In genomic region chr18:48954837-48955527, GRCh38 we compare ENCODE assay signal across 10 cellular contexts. TPM values are rescaled to one million over a fixed set of nuclear protein-coding genes. Genes with fewer than 3 reads are reported as not detected.
DNase-seq lines count a peak whose midpoint lies in the region; ATAC-seq, FAIRE-seq and TF ChIP-seq lines count a peak whose summit lies in the region.
"Had no signal": no experiment of that assay in that cellular context is flagged by ENCODE, and none has a peak within 500 bp of the region (broad histone marks: within the 10 kb centered on the region; RNA-seq: fewer than 3 reads in every experiment).

No MANE protein-coding gene starts in this region.

- H3K4me2 ChIP-seq in astrocyte (ENCODE audit: low read length), result peak overlapping the region; percentile 62

- H3K4me1 Mint-ChIP-seq in CD8-positive, alpha-beta T cell (ENCODE audit: low read depth), result peaks cover 26% of the 10 kb centered on the region
- peaks cover 36% of the 10 kb centered on the region for H3K4me1 Mint-ChIP-seq in astrocyte (ENCODE audit: low read depth, unreplicated experiment)

- intact Hi-C loops in CD8-positive, alpha-beta T cell (cut with DNase I, micrococcal nuclease), result loop anchor here (5.0 to 10.0 kb wide), 4 partner anchors 38 to 1332 kb away; partner anchors contain the start of genes ACAA2 (in 1 of the 2) and CXXC1 (in 1 of the 2)
- intact Hi-C loops in left lung (cut with DNase I), result no loop called here

- H3K4me3 Mint-ChIP-seq in CD8-positive, alpha-beta T cell, result no peak overlapping the region
- peak overlapping the region; percentile 24 for H3K4me3 Mint-ChIP-seq in astrocyte (ENCODE audit: unreplicated experiment)

- no peak for FAIRE-seq in astrocyte (lab: Jason Lieb, UNC)

- H4K20me1 ChIP-seq in astrocyte (ENCODE audit: insufficient read depth, low read length), result peaks cover 11% of the 10 kb centered on the region

- no peaks in the 10 kb centered on the region for H3K27me3 Mint-ChIP-seq in CD8-positive, alpha-beta T cell (ENCODE audit: low read depth)
- no peaks in the 10 kb centered on the region for H3K27me3 Mint-ChIP-seq in astrocyte (ENCODE audit: low read depth, unreplicated experiment)

- peaks cover 18% of the 10 kb centered on the region for H3K79me2 ChIP-seq in astrocyte (ENCODE audit: insufficient read depth, low read length)

- peaks cover 8% of the 10 kb centered on the region for H3K4me1 ChIP-seq in CD8-positive, alpha-beta T cell (ENCODE audit: insufficient read depth, low read length)
- H3K4me1 ChIP-seq in astrocyte (ENCODE audit: insufficient read depth, low read length) (peaks cover 35% of the 10 kb centered on the region), left lung (peaks cover 19 to 36% of the 10 kb centered on the region in 2 donors), skeletal muscle tissue (ENCODE audit: control insufficient read depth in 3 of 3, insufficient read depth in 3 of 3, low read length in 3 of 3) (peaks cover 31 to 43% (median 34%) of the 10 kb centered on the region in 3 donors)

- no peak overlapping the region for H3K27ac ChIP-seq in CD8-positive, alpha-beta T cell (ENCODE audit: low read depth, low read length)
- H3K27ac ChIP-seq in astrocyte (ENCODE audit: low read depth, low read length) (peak overlapping the region; percentile 78), left lung (peak overlapping the region; percentile 60 to 83), skeletal muscle tissue (ENCODE audit: low read depth, low read length) (peak overlapping the region; percentile 87)
- H3K27ac ChIP-seq: C4-2B had no signal

- H3K36me3 ChIP-seq in CD8-positive, alpha-beta T cell (ENCODE audit: insufficient read depth, low read length), result no peaks in the 10 kb centered on the region
- H3K36me3 ChIP-seq in astrocyte (ENCODE audit: insufficient read depth, low read length), result no peaks in the 10 kb centered on the region
- H3K36me3 ChIP-seq in left lung, result no peaks in the 10 kb centered on the region
- H3K36me3 ChIP-seq in skeletal muscle tissue (ENCODE audit: control insufficient read depth in 3 of 3, insufficient read depth in 3 of 3, low read length in 3 of 3), result peaks cover 0 to 1% (median 0%) of the 10 kb centered on the region in 3 donors

- H3K9ac ChIP-seq in astrocyte (ENCODE audit: low read length) (peak overlapping the region; percentile 61), skeletal muscle tissue (ENCODE audit: low read depth in 1 of 3, low read length in 3 of 3) (peak overlapping the region in 2 of 3 donors; percentile 54 to 58)

- no peaks in the 10 kb centered on the region for H3K9me3 Mint-ChIP-seq in CD8-positive, alpha-beta T cell
- H3K9me3 Mint-ChIP-seq in astrocyte (ENCODE audit: unreplicated experiment), result no peaks in the 10 kb centered on the region

- H3K27ac Mint-ChIP-seq in CD8-positive, alpha-beta T cell, result peak overlapping the region; percentile 29
- H3K27ac Mint-ChIP-seq in astrocyte (ENCODE audit: unreplicated experiment), result peak overlapping the region; percentile 83

- no peaks in the 10 kb centered on the region for H3K9me3 ChIP-seq in CD8-positive, alpha-beta T cell (ENCODE audit: low read length)
- H3K9me3 ChIP-seq in astrocyte (ENCODE audit: insufficient read depth, low read depth, low read length), result no peaks in the 10 kb centered on the region
- H3K9me3 ChIP-seq in left lung, result no peaks in the 10 kb centered on the region
- H3K9me3 ChIP-seq in skeletal muscle tissue (ENCODE audit: control insufficient read depth in 3 of 3, low read length in 3 of 3), result no peaks in the 10 kb centered on the region

- POLR2A ChIA-PET in CD8-positive, alpha-beta T cell (lab: Charles Lee), result interaction anchor here (1.0 kb wide), 1 partner anchor 15 kb away, joined by 3 read pairs; no protein-coding TSS in a partner anchor

- no peak for DNase-seq in CD8-positive, alpha-beta T cell
- DNase-seq in astrocyte (ENCODE audit: low read depth), result no peak
- no peak for DNase-seq in left lung
- DNase-seq in NCI-H2107 (lab: John Stamatoyannopoulos, UW), result no peak
- DNase-seq in activated naive CD4-positive, alpha-beta T cell treated with Interleukin-2 at 50 U/mL for 16 hours, result no peak
- DNase-seq: NCI-H524 had no signal

- TF ChIP-seq CTCF in CD8-positive, alpha-beta T cell (IDR thresholded peaks at IDR 0.05), result no peak
- TF ChIP-seq CTCF in astrocyte (IDR thresholded peaks at IDR 0.05; ENCODE audit: insufficient read depth, low read depth, low read length) (no peak), left lung (IDR thresholded peaks at IDR 0.05) (no peak)

- H2AFZ ChIP-seq in astrocyte (ENCODE audit: low read depth, low read length), result no peak overlapping the region

- peaks cover 6% of the 10 kb centered on the region for H3K36me3 Mint-ChIP-seq in CD8-positive, alpha-beta T cell
- peaks cover 3% of the 10 kb centered on the region for H3K36me3 Mint-ChIP-seq in astrocyte (ENCODE audit: low read depth, unreplicated experiment)

- no peak for ATAC-seq in CD8-positive, alpha-beta T cell
- ATAC-seq in left lung (no peak), GM18870 (IDR thresholded peaks at IDR 0.05; ENCODE audit: unreplicated experiment) (no peak), HG02571 (IDR thresholded peaks at IDR 0.05; ENCODE audit: unreplicated experiment) (no peak)

- no peak overlapping the region for H3K4me3 ChIP-seq in CD8-positive, alpha-beta T cell (ENCODE audit: low read depth, low read length)
- no peak overlapping the region for H3K4me3 ChIP-seq in astrocyte (ENCODE audit: insufficient read depth, low read depth, low read length)
- no peak overlapping the region for H3K4me3 ChIP-seq in left lung
- peak overlapping the region in 2 of 3 donors; percentile 0 to 4 for H3K4me3 ChIP-seq in skeletal muscle tissue (ENCODE audit: low read length in 3 of 3)

- H3K27me3 ChIP-seq in CD8-positive, alpha-beta T cell (ENCODE audit: insufficient read depth, low read length), result no peaks in the 10 kb centered on the region
- no peaks in the 10 kb centered on the region for H3K27me3 ChIP-seq in astrocyte (ENCODE audit: insufficient read depth, low read length)
- no peaks in the 10 kb centered on the region for H3K27me3 ChIP-seq in left lung
- no peaks in the 10 kb centered on the region for H3K27me3 ChIP-seq in skeletal muscle tissue (ENCODE audit: control insufficient read depth in 3 of 3, insufficient read depth in 3 of 3, low read length in 3 of 3)

- CTCF ChIA-PET in CD8-positive, alpha-beta T cell (lab: Charles Lee), result interaction anchor here (1.1 to 1.4 kb wide), 3 partner anchors 29 to 178 kb away, joined by 3 read pairs; no protein-coding TSS in a partner anchor

RNA-seq across cellular contexts. Expression of gene SMAD7, which starts 4.2 kb away (rescaled TPM):
- total RNA-seq in CD8-positive, alpha-beta T cell, result 100 to 1,000 TPM; 227 to 236 TPM
- total RNA-seq in astrocyte (62.9 and 76.2 TPM in 2 replicates), left lung (10 to 100 TPM; 43.3 to 46.3 TPM), skeletal muscle tissue (8.9 TPM)

Comparison
In these comparisons a context has a peak if more than half of its experiments do, and no peak if none do; other contexts are left out.
1. H3K4me3 ChIP-seq: peak in skeletal muscle tissue (2 of 3); none in CD8-positive, alpha-beta T cell (single experiment), astrocyte (single experiment) and left lung (0 of 2).
2. intact Hi-C loops: an anchor here in CD8-positive, alpha-beta T cell (5.0 to 10.0 kb wide); none called in left lung.